8 cellular contexts compared by ENCODE assay signal in the genomic region with DNA sequence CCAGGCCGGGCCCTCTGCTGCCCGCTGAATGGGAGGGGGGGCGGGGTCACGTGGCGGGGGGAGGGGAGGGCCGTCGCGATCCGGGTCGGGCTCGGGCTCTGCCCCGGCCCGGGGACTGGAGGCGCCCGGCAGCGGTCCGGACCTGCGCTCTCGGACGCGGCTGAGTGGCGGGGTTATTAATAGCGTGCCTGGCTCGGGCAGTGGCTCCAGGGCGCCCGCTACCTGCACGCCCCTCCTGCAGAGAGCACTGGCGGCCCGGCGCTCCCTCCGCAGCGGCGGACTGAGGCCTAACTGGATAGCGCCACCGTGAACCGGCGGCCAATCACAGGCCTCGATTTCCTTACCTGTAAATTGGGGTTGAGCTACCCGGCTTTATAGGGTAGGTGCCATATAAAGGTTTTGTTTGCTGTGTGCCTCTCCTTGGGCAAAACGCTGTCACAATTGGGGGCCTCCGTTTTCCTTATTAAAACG. TPM values are rescaled to one million over a fixed set of nuclear protein-coding genes. Genes with fewer than 3 reads are reported as not detected.
DNase-seq lines count a peak whose midpoint lies in the region; ATAC-seq and TF ChIP-seq lines count a peak whose summit lies in the region.

No MANE protein-coding gene starts in this region.

- no peak overlapping the region for H3K27ac Mint-ChIP-seq in activated T-cell treated with anti-CD3 and anti-CD28 coated beads, Interleukin-2, amount 50 U/mL, for 72 hours

- no peaks in the 10 kb centered on the region for H3K36me3 Mint-ChIP-seq in activated T-cell treated with anti-CD3 and anti-CD28 coated beads, Interleukin-2, amount 50 U/mL, for 72 hours (ENCODE audit: insufficient read depth in 2 of 2)

- no peaks in the 10 kb centered on the region for H3K36me3 ChIP-seq in SK-N-SH (replicated peaks in 1 of 2; ENCODE audit: control insufficient read depth in 1 of 2, insufficient read depth in 2 of 2, low read length in 1 of 2)

- H2AFZ ChIP-seq in SK-N-SH (ENCODE audit: low read depth), result no peak overlapping the region

- no peak for TF ChIP-seq EP300 in SK-N-SH (IDR thresholded peaks at IDR 0.05; ENCODE audit: borderline replicate concordance in 1 of 2, low read depth in 1 of 2, low read length in 1 of 2)

- peak overlapping the region; percentile 30 to 50; a peak in 2 of 4 replicates for H3K27ac ChIP-seq in SK-N-SH (ENCODE audit: low read depth in 2 of 2, low read length in 1 of 2)

- H3K9me3 ChIP-seq in SK-N-SH, result no peaks in the 10 kb centered on the region

- peak overlapping the region; percentile 70; the same call in 1 of the 2 replicates for H3K4me2 ChIP-seq in SK-N-SH

- CTCF ChIA-PET in SK-N-SH (lab: Yijun Ruan, JAX), result interaction anchor here (0.7 to 24.8 kb wide), 10 partner anchors 8 to 180 kb away, joined by 3 to 603 read pairs (median 4); partner anchors contain the start of gene AHDC1

- no peaks in the 10 kb centered on the region for H3K27me3 ChIP-seq in SK-N-SH (ENCODE audit: insufficient read depth)

- H4K20me1 ChIP-seq in SK-N-SH (ENCODE audit: insufficient read depth), result peaks cover 60% of the 10 kb centered on the region

- POLR2A ChIA-PET in SK-N-SH (lab: Yijun Ruan, JAX), result no interaction called here

- 0 out of 2 replicates have a peak, but pooled peaks have one; percentile 11 for TF ChIP-seq CTCF in SK-N-SH (IDR thresholded peaks at IDR 0.05)
- TF ChIP-seq CTCF in omental fat pad (IDR thresholded peaks at IDR 0.05), result no peak

- peak overlapping the region; percentile 31 to 35; a peak in 2 of 4 replicates for H3K4me3 ChIP-seq in SK-N-SH (ENCODE audit: low read depth in 2 of 2, low read length in 1 of 2)

- peaks cover 73% of the 10 kb centered on the region; the same call in 1 of the 2 replicates for H3K79me2 ChIP-seq in SK-N-SH (ENCODE audit: insufficient read depth)

- no peaks in the 10 kb centered on the region for H3K27me3 Mint-ChIP-seq in activated T-cell treated with anti-CD3 and anti-CD28 coated beads, Interleukin-2, amount 50 U/mL, for 72 hours (ENCODE audit: low read depth)

- H3K4me3 Mint-ChIP-seq in activated T-cell treated with anti-CD3 and anti-CD28 coated beads, Interleukin-2, amount 50 U/mL, for 72 hours, result peak overlapping the region; percentile 29 to 39

- H3K4me1 Mint-ChIP-seq in activated T-cell treated with anti-CD3 and anti-CD28 coated beads, Interleukin-2, amount 50 U/mL, for 72 hours (ENCODE audit: low read depth), result peaks cover 17% of the 10 kb centered on the region

- H3K9me3 Mint-ChIP-seq in activated T-cell treated with anti-CD3 and anti-CD28 coated beads, Interleukin-2, amount 50 U/mL, for 72 hours, result no peaks in the 10 kb centered on the region

- peaks cover 48 to 55% of the 10 kb centered on the region in 2 experiments; a peak in 3 of 4 replicates for H3K4me1 ChIP-seq in SK-N-SH (ENCODE audit: control insufficient read depth in 1 of 2, insufficient read depth in 2 of 2, low read depth in 1 of 2, low read length in 1 of 2)

- peaks cover 6% of the 10 kb centered on the region for H3F3A ChIP-seq in SK-N-SH (replicated peaks; ENCODE audit: insufficient read depth)

- DNase-seq in activated T-cell treated with anti-CD3 and anti-CD28 coated beads, Interleukin-2, amount 50 U/mL, for 72 hours, result no peak
- no peak for DNase-seq in activated T-cell treated with anti-CD3 and anti-CD28 coated beads, Interleukin-2, amount 50 U/mL, for 1 hour
- peak; percentile 83 for DNase-seq in SK-N-SH
- DNase-seq in glomerular visceral epithelial cell (ENCODE audit: extremely low spot score), result peak; percentile 59
- no peak for DNase-seq in omental fat pad (ENCODE audit: low spot score)
- no peak for DNase-seq in T-helper 2 cell

- 26% methylated on average over 13 of the region's 42 CpGs for WGBS in SK-N-SH (ENCODE audit: low lambda C conversion rate)

- no peaks in the 10 kb centered on the region for H3K9me2 ChIP-seq in SK-N-SH

- peak overlapping the region; percentile 36; the same call in 1 of the 2 replicates for H3K9ac ChIP-seq in SK-N-SH

- ATAC-seq in activated T-cell treated with anti-CD3 and anti-CD28 coated beads, Interleukin-2, amount 50 U/mL, for 72 hours (replicated peaks in 1 of 2), result peak; percentile 23 to 29
- peak; percentile 50 for ATAC-seq in omental fat pad (ENCODE audit: low FRiP score)
- no peak for ATAC-seq in HG02970 (IDR thresholded peaks at IDR 0.05; ENCODE audit: low FRiP score, unreplicated experiment)
- ATAC-seq in HG03045 (IDR thresholded peaks at IDR 0.05; ENCODE audit: unreplicated experiment), result no peak

- no peak for TF ChIP-seq RAD21 in SK-N-SH (IDR thresholded peaks at IDR 0.05; ENCODE audit: low read length)

TF ChIP-seq in SK-N-SH, 30 proteins besides CTCF, POLR2A, EP300 and RAD21:
- no peak for TF ChIP-seq FOSL2 (IDR thresholded peaks at IDR 0.05; ENCODE audit: borderline replicate concordance, low read depth)
- no peak for TF ChIP-seq SIN3A (IDR thresholded peaks at IDR 0.05; ENCODE audit: borderline replicate concordance, low read depth, low read length)
- no peak for TF ChIP-seq CHD2 (IDR thresholded peaks at IDR 0.05; ENCODE audit: low read length, partially characterized antibody)
- TF ChIP-seq JUND (IDR thresholded peaks at IDR 0.05), result no peak
- TF ChIP-seq, protein P1, sequence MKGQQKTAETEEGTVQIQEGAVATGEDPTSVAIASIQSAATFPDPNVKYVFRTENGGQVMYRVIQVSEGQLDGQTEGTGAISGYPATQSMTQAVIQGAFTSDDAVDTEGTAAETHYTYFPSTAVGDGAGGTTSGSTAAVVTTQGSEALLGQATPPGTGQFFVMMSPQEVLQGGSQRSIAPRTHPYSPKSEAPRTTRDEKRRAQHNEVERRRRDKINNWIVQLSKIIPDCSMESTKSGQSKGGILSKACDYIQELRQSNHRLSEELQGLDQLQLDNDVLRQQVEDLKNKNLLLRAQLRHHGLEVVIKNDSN (IDR thresholded peaks at IDR 0.05; ENCODE audit: borderline replicate concordance, low read depth), result peak; percentile 65
- TF ChIP-seq PBX3 (IDR thresholded peaks at IDR 0.05), result no peak
- no peak for TF ChIP-seq TEAD4 (IDR thresholded peaks at IDR 0.05; ENCODE audit: borderline replicate concordance, insufficient read depth)
- TF ChIP-seq, protein P2, sequence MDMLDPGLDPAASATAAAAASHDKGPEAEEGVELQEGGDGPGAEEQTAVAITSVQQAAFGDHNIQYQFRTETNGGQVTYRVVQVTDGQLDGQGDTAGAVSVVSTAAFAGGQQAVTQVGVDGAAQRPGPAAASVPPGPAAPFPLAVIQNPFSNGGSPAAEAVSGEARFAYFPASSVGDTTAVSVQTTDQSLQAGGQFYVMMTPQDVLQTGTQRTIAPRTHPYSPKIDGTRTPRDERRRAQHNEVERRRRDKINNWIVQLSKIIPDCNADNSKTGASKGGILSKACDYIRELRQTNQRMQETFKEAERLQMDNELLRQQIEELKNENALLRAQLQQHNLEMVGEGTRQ (IDR thresholded peaks at IDR 0.05; ENCODE audit: borderline replicate concordance, low read depth, low read length), result no peak

RNA-seq across cellular contexts. Expression of gene AHDC1, which starts 28.0 kb away (rescaled TPM):
- total RNA-seq in activated T-cell treated with anti-CD3 and anti-CD28 coated beads, Interleukin-2, amount 50 U/mL, for 72 hours, result 1 to 10 TPM; 8.4 to 9.3 TPM
- polyA plus RNA-seq in SK-N-SH (2012; rRNA removed), result 3.1 and 8.5 TPM in 2 replicates
- 3.2 and 4.4 TPM in 2 replicates for polyA plus RNA-seq in SK-N-SH (2012; cell fraction: cytosol; rRNA removed)
- polyA plus RNA-seq in SK-N-SH (2012; cell fraction: nucleus; rRNA removed), result 19.2 and 28.1 TPM in 2 replicates
- total RNA-seq in omental fat pad, result 10 to 100 TPM in 1 of 4 donors, 1 to 10 TPM in 3; 7.5 to 12.9 (median 8.2) TPM

RNA-seq across cellular contexts. Expression of gene FGR, which starts 59.1 kb away (rescaled TPM):
- total RNA-seq in activated T-cell treated with anti-CD3 and anti-CD28 coated beads, Interleukin-2, amount 50 U/mL, for 72 hours, result 1 to 10 TPM in 1 of 2 donors, under 1 TPM in 1; 0.62 to 2.1 TPM
- not detected in 2 replicates for polyA plus RNA-seq in SK-N-SH (2012; rRNA removed)
- not detected in 2 replicates for polyA plus RNA-seq in SK-N-SH (2012; cell fraction: cytosol; rRNA removed)
- 0.01 TPM in 1 of 2 replicates, not detected in the other for polyA plus RNA-seq in SK-N-SH (2012; cell fraction: nucleus; rRNA removed)
- 100 to 1,000 TPM in 2 of 4 donors, 10 to 100 TPM in 2; 18.8 to 131 (median 77.6) TPM for total RNA-seq in omental fat pad

Comparison
In these comparisons a context has a peak if more than half of its experiments do, and no peak if none do; other contexts are left out.
1. ATAC-seq: peak in activated T-cell treated with anti-CD3 and anti-CD28 coated beads, Interleukin-2, amount 50 U/mL, for 72 hours (2 of 2) and omental fat pad (single experiment); none in HG02970 (single experiment) and HG03045 (single experiment).
2. DNase-seq: peak in SK-N-SH (single experiment) and glomerular visceral epithelial cell (single experiment); none in activated T-cell treated with anti-CD3 and anti-CD28 coated beads, Interleukin-2, amount 50 U/mL, for 72 hours (0 of 2), activated T-cell treated with anti-CD3 and anti-CD28 coated beads, Interleukin-2, amount 50 U/mL, for 1 hour (single experiment), omental fat pad (single experiment) and T-helper 2 cell (0 of 5).
3. RNA of gene FGR, which starts 59.1 kb away (total RNA-seq): 18.8 to 131 TPM in omental fat pad; 0.62 to 2.1 TPM in activated T-cell treated with anti-CD3 and anti-CD28 coated beads, Interleukin-2, amount 50 U/mL, for 72 hours; every median in the first group is over 4 times any median in the second.